ENCODE assay signal across 9 cellular contexts in genomic region chr1:159944623-159945455, GRCh38. TPM values are rescaled to one million over a fixed set of nuclear protein-coding genes. Genes with fewer than 3 reads are reported as not detected.
DNase-seq lines count a peak whose midpoint lies in the region; ATAC-seq lines count a peak whose summit lies in the region.
"Had no signal": no experiment of that assay in that cellular context is flagged by ENCODE, and none has a peak within 500 bp of the region (broad histone marks: within the 10 kb centered on the region; RNA-seq: fewer than 3 reads in every experiment).

No MANE protein-coding gene starts in this region.

- H3K27ac ChIP-seq in iPS-20b (ENCODE audit: low read length): peak overlapping the region; percentile 94

- no peaks in the 10 kb centered on the region for H3K27me3 ChIP-seq in iPS-20b (ENCODE audit: insufficient read depth, low read length)

- H3K36me3 ChIP-seq in iPS-20b (ENCODE audit: insufficient read depth, low read depth, low read length): peaks cover 11% of the 10 kb centered on the region; the same call in 1 of the 2 replicates

- DNase-seq in T-helper 1 cell: no peak
- DNase-seq in stimulated activated naive B cell treated with anti-CD40 and anti-IgM and Interleukin-4, amounts not matched to agents 10 μg/mL and 1 μg/mL and 100 μg/mL, for 72 hours: no peak
- DNase-seq in GM19240 (ENCODE audit: insufficient read length, low spot score): no peak
- DNase-seq in T-helper 9 cell: no peak

- H3K4me1 ChIP-seq in iPS-20b (ENCODE audit: insufficient read depth, low read length): peaks cover 19% of the 10 kb centered on the region

- peaks cover 3% of the 10 kb centered on the region for H3K4me1 Mint-ChIP-seq in T-helper 1 cell treated with Interleukin-12 subunit alpha and Interleukin-12 subunit beta and Interleukin-4 antibody, amounts not matched to agents 30 μg/mL and 1 μg/mL, for 36 hours (ENCODE audit: low read depth)
- H3K4me1 Mint-ChIP-seq in activated T-helper 17 cell treated with anti-CD3 and anti-CD28 coated beads, Interleukin-2, amount 50 U/mL, for 72 hours: peaks cover 8% of the 10 kb centered on the region
- H3K4me1 Mint-ChIP-seq in stimulated activated naive B cell treated with anti-CD40 and anti-IgM and Interleukin-4, amounts not matched to agents 10 μg/mL and 1 μg/mL and 100 μg/mL, for 72 hours: peaks cover 20 to 43% of the 10 kb centered on the region in 2 donors

- H3K9ac ChIP-seq in iPS-20b (ENCODE audit: low read depth, low read length): peak overlapping the region; percentile 93; the same call in 1 of the 2 replicates

- peaks cover 75% of the 10 kb centered on the region for H3K27me3 Mint-ChIP-seq in T-helper 1 cell treated with Interleukin-12 subunit alpha and Interleukin-12 subunit beta and Interleukin-4 antibody, amounts not matched to agents 30 μg/mL and 1 μg/mL, for 36 hours (ENCODE audit: low read depth)
- peaks cover 37% of the 10 kb centered on the region for H3K27me3 Mint-ChIP-seq in activated T-helper 17 cell treated with anti-CD3 and anti-CD28 coated beads, Interleukin-2, amount 50 U/mL, for 72 hours
- peaks cover 23 to 40% of the 10 kb centered on the region in 2 donors for H3K27me3 Mint-ChIP-seq in stimulated activated naive B cell treated with anti-CD40 and anti-IgM and Interleukin-4, amounts not matched to agents 10 μg/mL and 1 μg/mL and 100 μg/mL, for 72 hours

- no peak for ATAC-seq in activated T-helper 17 cell treated with anti-CD3 and anti-CD28 coated beads, Interleukin-2, amount 50 U/mL, for 72 hours (replicated peaks)
- ATAC-seq in stimulated activated naive B cell treated with anti-CD40 and anti-IgM and Interleukin-4, amounts not matched to agents 10 μg/mL and 1 μg/mL and 100 μg/mL, for 72 hours (replicated peaks): no peak
- no peak for ATAC-seq in GM19351 (IDR thresholded peaks at IDR 0.05; ENCODE audit: unreplicated experiment)

- peak overlapping the region; percentile 3 for H3K4me3 Mint-ChIP-seq in T-helper 1 cell treated with Interleukin-12 subunit alpha and Interleukin-12 subunit beta and Interleukin-4 antibody, amounts not matched to agents 30 μg/mL and 1 μg/mL, for 36 hours
- peak overlapping the region; percentile 68 for H3K4me3 Mint-ChIP-seq in activated T-helper 17 cell treated with anti-CD3 and anti-CD28 coated beads, Interleukin-2, amount 50 U/mL, for 72 hours
- H3K4me3 Mint-ChIP-seq in stimulated activated naive B cell treated with anti-CD40 and anti-IgM and Interleukin-4, amounts not matched to agents 10 μg/mL and 1 μg/mL and 100 μg/mL, for 72 hours: peak overlapping the region; percentile 74 to 81

- peak overlapping the region; percentile 95 for H3K4me3 ChIP-seq in iPS-20b (ENCODE audit: low read length)

- no peaks in the 10 kb centered on the region for H3K9me3 Mint-ChIP-seq in T-helper 1 cell treated with Interleukin-12 subunit alpha and Interleukin-12 subunit beta and Interleukin-4 antibody, amounts not matched to agents 30 μg/mL and 1 μg/mL, for 36 hours
- H3K9me3 Mint-ChIP-seq in activated T-helper 17 cell treated with anti-CD3 and anti-CD28 coated beads, Interleukin-2, amount 50 U/mL, for 72 hours: no peaks in the 10 kb centered on the region
- no peaks in the 10 kb centered on the region for H3K9me3 Mint-ChIP-seq in stimulated activated naive B cell treated with anti-CD40 and anti-IgM and Interleukin-4, amounts not matched to agents 10 μg/mL and 1 μg/mL and 100 μg/mL, for 72 hours

- H3K36me3 Mint-ChIP-seq in T-helper 1 cell treated with Interleukin-12 subunit alpha and Interleukin-12 subunit beta and Interleukin-4 antibody, amounts not matched to agents 30 μg/mL and 1 μg/mL, for 36 hours (ENCODE audit: low read depth): no peaks in the 10 kb centered on the region
- no peaks in the 10 kb centered on the region for H3K36me3 Mint-ChIP-seq in activated T-helper 17 cell treated with anti-CD3 and anti-CD28 coated beads, Interleukin-2, amount 50 U/mL, for 72 hours (ENCODE audit: low read depth)
- H3K36me3 Mint-ChIP-seq in stimulated activated naive B cell treated with anti-CD40 and anti-IgM and Interleukin-4, amounts not matched to agents 10 μg/mL and 1 μg/mL and 100 μg/mL, for 72 hours: no peaks in the 10 kb centered on the region

- H3K27ac Mint-ChIP-seq in T-helper 1 cell treated with Interleukin-12 subunit alpha and Interleukin-12 subunit beta and Interleukin-4 antibody, amounts not matched to agents 30 μg/mL and 1 μg/mL, for 36 hours: no peak overlapping the region
- no peak overlapping the region for H3K27ac Mint-ChIP-seq in activated T-helper 17 cell treated with anti-CD3 and anti-CD28 coated beads, Interleukin-2, amount 50 U/mL, for 72 hours
- no peak overlapping the region for H3K27ac Mint-ChIP-seq in stimulated activated naive B cell treated with anti-CD40 and anti-IgM and Interleukin-4, amounts not matched to agents 10 μg/mL and 1 μg/mL and 100 μg/mL, for 72 hours

- H3K9me3 ChIP-seq in iPS-20b (ENCODE audit: insufficient read depth, low read depth, low read length): no peaks in the 10 kb centered on the region

RNA-seq across cellular contexts. Expression of gene IGSF9, which starts 0.6 kb away (rescaled TPM):
- not detected for total RNA-seq in activated T-helper 17 cell treated with anti-CD3 and anti-CD28 coated beads, Interleukin-2, amount 50 U/mL, for 72 hours

RNA-seq across cellular contexts. Expression of gene SLAMF9, which starts 9.2 kb away (rescaled TPM):
- total RNA-seq in activated T-helper 17 cell treated with anti-CD3 and anti-CD28 coated beads, Interleukin-2, amount 50 U/mL, for 72 hours: not detected
- total RNA-seq: Daoy had no signal

RNA-seq across cellular contexts. Expression of gene TAGLN2, which starts 19.5 kb away (rescaled TPM):
- 100 to 1,000 TPM; 457 to 593 TPM for total RNA-seq in activated T-helper 17 cell treated with anti-CD3 and anti-CD28 coated beads, Interleukin-2, amount 50 U/mL, for 72 hours

RNA-seq across cellular contexts. Expression of gene CFAP45, which starts 44.9 kb away (rescaled TPM):
- total RNA-seq in activated T-helper 17 cell treated with anti-CD3 and anti-CD28 coated beads, Interleukin-2, amount 50 U/mL, for 72 hours: 1 to 10 TPM in 1 of 2 donors, under 1 TPM in 1; 0.78 to 3.6 TPM

Comparison
In these comparisons a context has a peak if more than half of its experiments do, and no peak if none do; other contexts are left out.
1. H3K4me3 Mint-ChIP-seq: peak in every context shown above with its lines; median percentile 78 in stimulated activated naive B cell treated with anti-CD40 and anti-IgM and Interleukin-4, amounts not matched to agents 10 μg/mL and 1 μg/mL and 100 μg/mL, for 72 hours; 68 in activated T-helper 17 cell treated with anti-CD3 and anti-CD28 coated beads, Interleukin-2, amount 50 U/mL, for 72 hours; 3 in T-helper 1 cell treated with Interleukin-12 subunit alpha and Interleukin-12 subunit beta and Interleukin-4 antibody, amounts not matched to agents 30 μg/mL and 1 μg/mL, for 36 hours.